ENCODE assay signal across 9 cellular contexts in genomic region chr22:20243176-20243544, GRCh38. TPM values are rescaled to one million over a fixed set of nuclear protein-coding genes. Genes with fewer than 3 reads are reported as not detected.
DNase-seq lines count a peak whose midpoint lies in the region; ATAC-seq, FAIRE-seq and TF ChIP-seq lines count a peak whose summit lies in the region.
"Had no signal": no experiment of that assay in that cellular context is flagged by ENCODE, and none has a peak within 500 bp of the region (broad histone marks: within the 10 kb centered on the region; RNA-seq: fewer than 3 reads in every experiment).

No MANE protein-coding gene starts in this region.

- in situ Hi-C loops in GM12878 (cut with MboI): no loop called here

- no peaks in the 10 kb centered on the region for H3K27me3 ChIP-seq in CD4-positive, CD25-positive, alpha-beta regulatory T cell (ENCODE audit: control insufficient read depth, insufficient read depth, low read length)
- H3K27me3 ChIP-seq in GM12878 (replicated peaks in 1 of 2; ENCODE audit: control insufficient read depth in 2 of 2, insufficient read depth in 2 of 2, low read length in 1 of 2) (no peaks in the 10 kb centered on the region), tibial nerve (no peaks in the 10 kb centered on the region)
- H3K27me3 ChIP-seq: esophagus squamous epithelium had no signal

- peak overlapping the region in 3 of 4 donors; percentile 67 to 79 (median 69) for H3K4me3 Mint-ChIP-seq in CD4-positive, CD25-positive, alpha-beta regulatory T cell
- no peak overlapping the region for H3K4me3 Mint-ChIP-seq in nephron

- 84% methylated on average over 6 of the region's 6 CpGs for WGBS in GM12878 (ENCODE audit: insufficient coverage, insufficient replicate concordance, low lambda C conversion rate, missing lambda C conversion rate)
- WGBS in tibial nerve, 2 donors: 60 to 73% methylated on average over 3 to 4 of the region's 6 CpGs

- no peak for FAIRE-seq in GM12878 (lab: Jason Lieb, UNC)

- ATAC-seq in CD4-positive, CD25-positive, alpha-beta regulatory T cell (ENCODE audit: low read depth in 2 of 2): no peak
- no peak for ATAC-seq in GM12878

- CTCF ChIA-PET in HEK293 (lab: Yijun Ruan, JAX): interaction anchor here (2.6 kb wide), 1 partner anchor 87 kb away, joined by 11 read pairs; no protein-coding TSS in a partner anchor
- CTCF ChIA-PET in GM12878 (lab: Yijun Ruan, JAX): interaction anchor here (1.3 kb wide), 1 partner anchor 15 kb away, joined by 3 read pairs; no protein-coding TSS in a partner anchor

- SMC1A ChIA-PET in GM12878 (lab: Charles Lee; ENCODE audit: uncharacterized antibody, unreplicated experiment): no interaction called here

- H3K27ac ChIP-seq in CD4-positive, CD25-positive, alpha-beta regulatory T cell (ENCODE audit: insufficient read depth, low read length, poor library complexity, severe bottlenecking): peak overlapping the region; percentile 69
- H3K27ac ChIP-seq in HEK293 (ENCODE audit: extremely low read depth, low read depth, low read length) (peak overlapping the region; percentile 45; the same call in 1 of the 2 replicates), GM12878 (ENCODE audit: control insufficient read depth, insufficient read depth) (no peak overlapping the region), tibial nerve (peak overlapping the region in 1 of 4 donors; percentile 33)
- H3K27ac ChIP-seq: esophagus squamous epithelium had no signal

- no peak overlapping the region for H3K9ac ChIP-seq in GM12878 (ENCODE audit: control insufficient read depth, insufficient read depth, low read length)

- no peaks in the 10 kb centered on the region for H3K9me3 ChIP-seq in CD4-positive, CD25-positive, alpha-beta regulatory T cell (ENCODE audit: control insufficient read depth in 2 of 2, low read length in 2 of 2)
- H3K9me3 ChIP-seq in HEK293 (ENCODE audit: control insufficient read depth, insufficient read depth, low read depth, low read length) (no peaks in the 10 kb centered on the region), GM12878 (replicated peaks; ENCODE audit: control insufficient read depth, insufficient read depth, low read length) (no peaks in the 10 kb centered on the region), tibial nerve (no peaks in the 10 kb centered on the region)
- H3K9me3 ChIP-seq: esophagus squamous epithelium had no signal

- peak overlapping the region; percentile 31; the same call in 1 of the 2 replicates for H2AFZ ChIP-seq in GM12878 (ENCODE audit: control insufficient read depth, low read depth, low read length)

- 0 out of 2 replicates have a peak overlapping the region, but pooled peaks have one; percentile 42 for H3K4me2 ChIP-seq in GM12878 (ENCODE audit: control insufficient read depth, insufficient read depth)

- no peak for TF ChIP-seq CTCF in HEK293 (tag by site-specific recombination; IDR thresholded peaks at IDR 0.05)
- TF ChIP-seq CTCF in GM12878 (IDR thresholded peaks at IDR 0.05 in 2 of 3, conservative IDR thresholded peaks at IDR 0.05 in 1 of 3; ENCODE audit: control insufficient read depth in 2 of 3, extremely low read depth in 1 of 3, insufficient read depth in 1 of 3, low read depth in 3 of 3, low read length in 3 of 3): no peak
- no peak for TF ChIP-seq CTCF in nephron (IDR thresholded peaks at IDR 0.05; ENCODE audit: unreplicated experiment in 3 of 3)
- no peak for TF ChIP-seq CTCF in tibial nerve (IDR thresholded peaks at IDR 0.05)

- no peaks in the 10 kb centered on the region for H3K9me3 Mint-ChIP-seq in CD4-positive, CD25-positive, alpha-beta regulatory T cell
- no peaks in the 10 kb centered on the region for H3K9me3 Mint-ChIP-seq in nephron

- no peaks in the 10 kb centered on the region for H3K36me3 Mint-ChIP-seq in CD4-positive, CD25-positive, alpha-beta regulatory T cell
- H3K36me3 Mint-ChIP-seq in nephron (ENCODE audit: low read depth): no peaks in the 10 kb centered on the region
- H3K36me3 Mint-ChIP-seq: IgD-negative memory B cell had no signal

- no peaks in the 10 kb centered on the region for H4K20me1 ChIP-seq in GM12878 (ENCODE audit: control insufficient read depth, insufficient read depth)

- TF ChIP-seq RAD21 in GM12878 (IDR thresholded peaks at IDR 0.05; ENCODE audit: insufficient read depth, low read depth, low read length): no peak

- TF ChIP-seq POLR2A in GM12878 (IDR thresholded peaks at IDR 0.05; ENCODE audit: low read depth, low read length) (no peak), tibial nerve (IDR thresholded peaks at IDR 0.05) (no peak)

- H3K27me3 Mint-ChIP-seq in CD4-positive, CD25-positive, alpha-beta regulatory T cell: no peaks in the 10 kb centered on the region
- H3K27me3 Mint-ChIP-seq in nephron (ENCODE audit: low read depth): peaks cover 8% of the 10 kb centered on the region

- H3K36me3 ChIP-seq in CD4-positive, CD25-positive, alpha-beta regulatory T cell (ENCODE audit: control insufficient read depth, insufficient read depth, low read length): no peaks in the 10 kb centered on the region
- peaks cover 0 to 17% of the 10 kb centered on the region in 2 experiments; a peak in 1 of 3 replicates for H3K36me3 ChIP-seq in HEK293 (ENCODE audit: control insufficient read depth in 2 of 2, insufficient read depth in 1 of 2, low read length in 2 of 2)
- no peaks in the 10 kb centered on the region for H3K36me3 ChIP-seq in GM12878 (ENCODE audit: control insufficient read depth in 2 of 2, insufficient read depth in 2 of 2, low read length in 1 of 2)
- no peaks in the 10 kb centered on the region for H3K36me3 ChIP-seq in tibial nerve
- H3K36me3 ChIP-seq: esophagus squamous epithelium had no signal

- POLR2A ChIA-PET in HEK293 (lab: Yijun Ruan, JAX): no interaction called here
- POLR2A ChIA-PET in GM12878 (lab: Charles Lee): no interaction called here

- no peak overlapping the region for H3K4me3 ChIP-seq in CD4-positive, CD25-positive, alpha-beta regulatory T cell (ENCODE audit: low read depth, low read length)
- H3K4me3 ChIP-seq in HEK293 (ENCODE audit: low read depth, low read length) (no peak overlapping the region), GM12878 (no peak overlapping the region), tibial nerve (peak overlapping the region in 1 of 4 donors; percentile 7)

- DNase-seq in CD4-positive, CD25-positive, alpha-beta regulatory T cell: no peak
- DNase-seq in GM12878 (ENCODE audit: low read depth, low spot score) (no peak), tibial nerve (ENCODE audit: low spot score in 2 of 2) (no peak), KG1 (lab: John Stamatoyannopoulos, UW) (no peak)
- DNase-seq in stimulated activated CD4-positive, alpha-beta T cell treated with anti-CD3 and anti-CD28 coated beads, Interleukin-4, amount 100 ng/mL, for 1 hour: no peak
- DNase-seq: esophagus squamous epithelium had no signal

- peaks cover 0 to 48% (median 20%) of the 10 kb centered on the region in 4 donors for H3K4me1 Mint-ChIP-seq in CD4-positive, CD25-positive, alpha-beta regulatory T cell
- H3K4me1 Mint-ChIP-seq in nephron: peaks cover 56% of the 10 kb centered on the region

- H3K79me2 ChIP-seq in GM12878 (ENCODE audit: control insufficient read depth, insufficient read depth, low read length): no peaks in the 10 kb centered on the region

- intact Hi-C loops in GM12878 (cut with micrococcal nuclease; ENCODE audit: unreplicated experiment): no loop called here

- TF ChIP-seq EP300 in GM12878 (IDR thresholded peaks at IDR 0.05; ENCODE audit: borderline replicate concordance in 1 of 2, control insufficient read depth in 1 of 2, low read depth in 2 of 2, low read length in 2 of 2): no peak
- no peak for TF ChIP-seq EP300 in tibial nerve (IDR thresholded peaks at IDR 0.05)

- peak overlapping the region; percentile 86 to 97 (median 93) for H3K27ac Mint-ChIP-seq in CD4-positive, CD25-positive, alpha-beta regulatory T cell
- peak overlapping the region; percentile 90 to 98 (median 96) for H3K27ac Mint-ChIP-seq in nephron
- H3K27ac Mint-ChIP-seq: IgD-negative memory B cell had no signal

- BruUV-seq in GM12878 (replicated peaks; lab: Mats Ljungman, UMichigan): no TSS peak

- H3K4me1 ChIP-seq in CD4-positive, CD25-positive, alpha-beta regulatory T cell (ENCODE audit: control insufficient read depth, insufficient read depth, low read length, poor library complexity, severe bottlenecking): peaks cover 69% of the 10 kb centered on the region
- peaks cover 25% of the 10 kb centered on the region for H3K4me1 ChIP-seq in HEK293 (ENCODE audit: control insufficient read depth, insufficient read depth, low read length)
- H3K4me1 ChIP-seq in GM12878 (ENCODE audit: control insufficient read depth, insufficient read depth, low read length): peaks cover 55% of the 10 kb centered on the region
- peaks cover 0 to 82% (median 23%) of the 10 kb centered on the region in 4 donors for H3K4me1 ChIP-seq in tibial nerve

- RAD21 ChIA-PET in GM12878 (lab: Charles Lee; ENCODE audit: unreplicated experiment): no interaction called here

TF ChIP-seq in HEK293, 187 proteins besides CTCF, POLR2A, EP300 and RAD21:
- TF ChIP-seq BCL11B (tag by site-specific recombination; IDR thresholded peaks at IDR 0.05; ENCODE audit: low read depth) (0 out of 2 replicates have a peak, but pooled peaks have one; percentile 24), ZNF558 (tag by site-specific recombination; IDR thresholded peaks at IDR 0.05) (no peak)

TF ChIP-seq in GM12878, 131 proteins besides CTCF, POLR2A, EP300 and RAD21 (continues in another document):
- TF ChIP-seq SRF (IDR thresholded peaks at IDR 0.05; ENCODE audit: low read depth in 2 of 2, low read length in 2 of 2): no peak

RNA-seq across cellular contexts. Expression of gene RTN4R, which starts 25.0 kb away (rescaled TPM):
- 1.3 TPM for total RNA-seq in CD4-positive, CD25-positive, alpha-beta regulatory T cell
- 1 to 10 TPM; 1.2 to 3.3 (median 1.9) TPM for polyA plus RNA-seq in CD4-positive, CD25-positive, alpha-beta regulatory T cell
- 0.27 and 0.56 TPM in 2 replicates for total RNA-seq in GM12878 (2013; cell fraction: nucleolus; rRNA removed)
- 0.54 and 0.73 TPM in 2 replicates for total RNA-seq in GM12878 (2014; rRNA removed)
- total RNA-seq in GM12878 (2014; rRNA removed; fragmentation: Illumina TruSeq; extraction: Trizol): 0.09 and 0.13 TPM in 2 replicates
- 0.77 and 0.87 TPM in 2 replicates for total RNA-seq in GM12878 (2021)
- not detected for polyA plus RNA-seq in GM12878 (2011; ENCODE audit: low read depth)
- polyA plus RNA-seq in GM12878 (2011; rRNA removed): 0.23 TPM in 1 of 2 replicates, not detected in the other
- 0.52 and 0.65 TPM in 2 replicates for polyA plus RNA-seq in GM12878 (2011; cell fraction: cytosol; rRNA removed)
- polyA plus RNA-seq in GM12878 (2011; cell fraction: nucleus; rRNA removed): 0.54 and 1.2 TPM in 2 replicates
- 0.31 and 0.83 TPM in 2 replicates for polyA plus RNA-seq in GM12878 (2012)
- 0.03 TPM in 1 of 2 replicates, not detected in the other for polyA plus RNA-seq in GM12878 (2014; fragmentation: Illumina TruSeq; extraction: Trizol)
- not detected for polyA plus RNA-seq in GM12878 (2014; fragmentation: Nextera tagmentation; extraction: Ambion mirVana)
- 0.46 and 0.99 TPM in 2 replicates for polyA plus RNA-seq in GM12878 (2014; rRNA removed)
- polyA plus RNA-seq in GM12878 (2016; fragmentation: Nextera tagmentation; extraction: Ambion mirVana): 1 to 10 TPM in 1 of 2 experiments, under 1 TPM in 1; 0.76 to 1.0 TPM
- 0.29 and 0.82 TPM in 2 replicates for polyA minus RNA-seq in GM12878 (2011; rRNA and poly(A)+ RNA removed)
- 1.7 TPM in 1 of 2 replicates, not detected in the other for polyA minus RNA-seq in GM12878 (2011; cell fraction: cytosol; rRNA and poly(A)+ RNA removed)
- 0.48 and 0.60 TPM in 2 replicates for polyA minus RNA-seq in GM12878 (2011; cell fraction: nucleus; rRNA and poly(A)+ RNA removed)
- 1 to 10 TPM; 2.5 to 6.9 (median 3.6) TPM for total RNA-seq in tibial nerve
- polyA plus RNA-seq: IgD-negative memory B cell had no signal

Comparison
In these comparisons a context has a peak if more than half of its experiments do, and no peak if none do; other contexts are left out.
1. H3K4me3 Mint-ChIP-seq: peak in CD4-positive, CD25-positive, alpha-beta regulatory T cell (3 of 4); none in nephron (0 of 3).